ENCODE assay signal across 24 cellular contexts in the genomic region with DNA sequence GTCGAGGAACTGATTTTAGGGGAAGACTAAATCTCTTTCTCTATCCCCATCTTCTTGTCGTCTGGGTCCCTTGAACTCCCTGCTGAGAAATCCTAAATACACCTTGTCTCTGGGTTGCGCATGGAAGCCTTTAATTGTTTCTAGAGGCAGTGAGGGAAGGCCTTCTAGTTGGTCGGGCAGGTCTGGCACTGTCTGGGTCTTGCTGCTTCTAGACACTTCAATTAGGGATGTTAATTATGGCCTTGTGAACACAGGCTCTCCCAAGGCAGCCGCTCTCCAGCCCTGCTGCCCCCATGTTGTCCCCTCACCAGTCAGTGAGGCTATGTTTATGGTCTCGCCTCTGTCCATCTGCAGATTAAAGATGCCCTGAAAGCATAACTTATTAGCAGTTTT. TPM values are rescaled to one million over a fixed set of nuclear protein-coding genes. Genes with fewer than 3 reads are reported as not detected.
DNase-seq lines count a peak whose midpoint lies in the region; ATAC-seq, FAIRE-seq and TF ChIP-seq lines count a peak whose summit lies in the region.
"Had no signal": no experiment of that assay in that cellular context is flagged by ENCODE, and none has a peak within 500 bp of the region (broad histone marks: within the 10 kb centered on the region; RNA-seq: fewer than 3 reads in every experiment).

No MANE protein-coding gene starts in this region.

- BruUV-seq in HepG2 (replicated peaks; lab: Mats Ljungman, UMichigan): no TSS peak

- no peaks in the 10 kb centered on the region for H3K36me3 Mint-ChIP-seq in neural crest cell (ENCODE audit: low read depth)
- H3K36me3 Mint-ChIP-seq: natural killer cell treated with Interleukin-12 subunit alpha and Interleukin-12 subunit beta and Interleukin-15 and Interleukin-18, amount 100 ng/mL, for 72 hours had no signal

- peaks cover 72% of the 10 kb centered on the region for H3K4me1 Mint-ChIP-seq in neural crest cell
- H3K4me1 Mint-ChIP-seq: activated B cell treated with CpG ODN at 0.5 μM for 24 hours had no signal

- no peak overlapping the region for H2AFZ ChIP-seq in HepG2 (ENCODE audit: low read length)

- 0 out of 2 replicates have a peak, but pooled peaks cover 2% of the 10 kb centered on the region for H4K20me1 ChIP-seq in HepG2 (ENCODE audit: insufficient read depth, low read length)
- H4K20me1 ChIP-seq: BLaER1 had no signal

- H3K4me1 ChIP-seq in left ventricle myocardium inferior (peaks cover 74% of the 10 kb centered on the region), heart right ventricle (peaks cover 0 to 90% (median 39%) of the 10 kb centered on the region in 9 donors), endocrine pancreas (ENCODE audit: control insufficient read depth, insufficient read depth, low read length) (peaks cover 15% of the 10 kb centered on the region), upper lobe of left lung (peaks cover 59 to 75% (median 66%) of the 10 kb centered on the region in 4 donors), HepG2 (ENCODE audit: insufficient read depth, low read length) (peaks cover 90% of the 10 kb centered on the region), right lobe of liver (peaks cover 0 to 23% (median 14%) of the 10 kb centered on the region in 4 donors)

- in situ Hi-C loops in HepG2 (cut with HindIII; ENCODE audit: extremely low pct_ligation_motif_present, low pct_unique_long_range_greater_than_20kb): no loop called here

- TF ChIP-seq EP300 in upper lobe of left lung (IDR thresholded peaks at IDR 0.05): no peak
- TF ChIP-seq EP300 in HepG2 (IDR thresholded peaks at IDR 0.05; ENCODE audit: low read depth in 2 of 2, low read length in 2 of 2): no peak
- no peak for TF ChIP-seq EP300 in HepG2 (CRISPR knock-in tag; IDR thresholded peaks at IDR 0.05; ENCODE audit: borderline replicate concordance)

- CTCF ChIA-PET in HepG2 (lab: Yijun Ruan, JAX; ENCODE audit: low intra/inter-chr PET ratio, low total read pairs): no interaction called here

- H3K4me3 ChIP-seq in left ventricle myocardium inferior (no peak overlapping the region), heart right ventricle (no peak overlapping the region), endocrine pancreas (ENCODE audit: control insufficient read depth, insufficient read depth, low read length) (peak overlapping the region; percentile 45), upper lobe of left lung (no peak overlapping the region), HepG2 (replicated peaks in 1 of 3; ENCODE audit: insufficient read depth in 1 of 3, low read depth in 2 of 3, low read length in 3 of 3) (no peak overlapping the region), right lobe of liver (no peak overlapping the region)
- H3K4me3 ChIP-seq: A549, BLaER1, colonic mucosa had no signal

- H3K9me3 ChIP-seq in left ventricle myocardium inferior (replicated peaks): no peaks in the 10 kb centered on the region
- no peaks in the 10 kb centered on the region for H3K9me3 ChIP-seq in heart right ventricle
- H3K9me3 ChIP-seq in endocrine pancreas (ENCODE audit: control insufficient read depth, low read length): no peaks in the 10 kb centered on the region
- H3K9me3 ChIP-seq in upper lobe of left lung: no peaks in the 10 kb centered on the region
- no peaks in the 10 kb centered on the region for H3K9me3 ChIP-seq in HepG2 (ENCODE audit: low read length)
- H3K9me3 ChIP-seq in right lobe of liver: no peaks in the 10 kb centered on the region
- H3K9me3 ChIP-seq: A549, BLaER1, Caco-2, colonic mucosa had no signal

- intact Hi-C loops in left ventricle myocardium inferior (cut with micrococcal nuclease): no loop called here
- intact Hi-C loops in heart right ventricle (cut with DNase I): loop anchor here in 1 of 10 donors (2.0 kb wide), 1 partner anchor 20 kb away; no protein-coding TSS in a partner anchor
- intact Hi-C loops in HepG2 (cut with micrococcal nuclease; ENCODE audit: unreplicated experiment): no loop called here
- intact Hi-C loops in right lobe of liver (cut with DNase I): no loop called here

- no peak for TF ChIP-seq RAD21 in HepG2 (CRISPR knock-in tag; IDR thresholded peaks at IDR 0.05)

- H3K9me3 Mint-ChIP-seq in neural crest cell: no peaks in the 10 kb centered on the region
- H3K9me3 Mint-ChIP-seq: activated B cell treated with CpG ODN at 0.5 μM for 24 hours; natural killer cell treated with Interleukin-12 subunit alpha and Interleukin-12 subunit beta and Interleukin-15 and Interleukin-18, amount 100 ng/mL, for 72 hours had no signal

- H3K27ac ChIP-seq in left ventricle myocardium inferior (replicated peaks) (peak overlapping the region; percentile 86), heart right ventricle (peak overlapping the region in 4 of 10 donors; percentile 22 to 62 (median 36)), upper lobe of left lung (peak overlapping the region in 3 of 4 donors; percentile 73 to 92 (median 92)), HepG2 (ENCODE audit: extremely low read length, insufficient read depth, low read length) (no peak overlapping the region), right lobe of liver (no peak overlapping the region)
- H3K27ac ChIP-seq: BLaER1, brain microvascular endothelial cell had no signal

- no peak for ATAC-seq in heart right ventricle
- no peak for ATAC-seq in upper lobe of left lung (ENCODE audit: low FRiP score in 2 of 2)
- ATAC-seq in HepG2: no peak
- no peak for ATAC-seq in right lobe of liver
- ATAC-seq: natural killer cell treated with Interleukin-12 subunit alpha and Interleukin-12 subunit beta and Interleukin-15 and Interleukin-18, amount 100 ng/mL, for 72 hours had no signal

- H3K36me3 ChIP-seq in left ventricle myocardium inferior (no peaks in the 10 kb centered on the region), heart right ventricle (no peaks in the 10 kb centered on the region), endocrine pancreas (ENCODE audit: control insufficient read depth, insufficient read depth, low read length) (no peaks in the 10 kb centered on the region), upper lobe of left lung (no peaks in the 10 kb centered on the region), HepG2 (replicated peaks in 1 of 2; ENCODE audit: control insufficient read depth in 1 of 2, insufficient read depth in 2 of 2, low read length in 2 of 2) (no peaks in the 10 kb centered on the region; a peak in 1 of 5 replicates), right lobe of liver (no peaks in the 10 kb centered on the region)
- H3K36me3 ChIP-seq: BLaER1, brain microvascular endothelial cell, colonic mucosa had no signal

- peak overlapping the region; percentile 72 for H3K4me3 Mint-ChIP-seq in neural crest cell
- H3K4me3 Mint-ChIP-seq: activated B cell treated with CpG ODN at 0.5 μM for 24 hours; natural killer cell treated with Interleukin-12 subunit alpha and Interleukin-12 subunit beta and Interleukin-15 and Interleukin-18, amount 100 ng/mL, for 72 hours had no signal

- H3K79me2 ChIP-seq in HepG2 (ENCODE audit: insufficient read depth, low read length): peaks cover 82% of the 10 kb centered on the region

- no peak for FAIRE-seq in HepG2 (lab: Jason Lieb, UNC)
- FAIRE-seq: A549, endometrium had no signal

- POLR2A ChIA-PET in HepG2 (lab: Yijun Ruan, JAX): interaction anchor here (1.2 kb wide), 1 partner anchor 22 kb away, joined by 3 read pairs; no protein-coding TSS in a partner anchor

- no peak overlapping the region for H3K4me2 ChIP-seq in HepG2 (ENCODE audit: low read depth, low read length)
- H3K4me2 ChIP-seq: A549, BLaER1 had no signal

- H3K27me3 ChIP-seq in left ventricle myocardium inferior (ENCODE audit: low read depth) (no peaks in the 10 kb centered on the region), heart right ventricle (no peaks in the 10 kb centered on the region), endocrine pancreas (ENCODE audit: control insufficient read depth, insufficient read depth, low read length) (no peaks in the 10 kb centered on the region), upper lobe of left lung (no peaks in the 10 kb centered on the region), HepG2 (ENCODE audit: control insufficient read depth in 1 of 2, insufficient read depth in 2 of 2, low read length in 2 of 2) (no peaks in the 10 kb centered on the region), right lobe of liver (no peaks in the 10 kb centered on the region)
- H3K27me3 ChIP-seq: BLaER1, brain microvascular endothelial cell, colonic mucosa had no signal

- TF ChIP-seq POLR2A in upper lobe of left lung (IDR thresholded peaks at IDR 0.05): no peak
- no peak for TF ChIP-seq POLR2A in HepG2 (IDR thresholded peaks at IDR 0.05; ENCODE audit: insufficient read depth in 1 of 2, low read depth in 2 of 2, low read length in 2 of 2)
- TF ChIP-seq POLR2A in right lobe of liver (IDR thresholded peaks at IDR 0.05): no peak

- H3K27ac Mint-ChIP-seq in neural crest cell (ENCODE audit: unreplicated experiment): peak overlapping the region; percentile 90
- H3K27ac Mint-ChIP-seq: activated B cell treated with CpG ODN at 0.5 μM for 24 hours; natural killer cell treated with Interleukin-12 subunit alpha and Interleukin-12 subunit beta and Interleukin-15 and Interleukin-18, amount 100 ng/mL, for 72 hours had no signal

- TF ChIP-seq CTCF in left ventricle myocardium inferior (IDR thresholded peaks at IDR 0.05; ENCODE audit: borderline replicate concordance) (no peak), heart right ventricle (IDR thresholded peaks at IDR 0.05) (no peak), neural crest cell (conservative IDR thresholded peaks at IDR 0.05) (no peak), upper lobe of left lung (IDR thresholded peaks at IDR 0.05) (no peak), HepG2 (CRISPR knock-in tag; IDR thresholded peaks at IDR 0.05) (no peak), right lobe of liver (IDR thresholded peaks at IDR 0.05) (no peak)

- no peak for DNase-seq in left ventricle myocardium inferior
- no peak for DNase-seq in heart right ventricle
- DNase-seq in neural crest cell (ENCODE audit: low read depth, low spot score): no peak
- no peak for DNase-seq in upper lobe of left lung
- no peak for DNase-seq in NCI-H774 (lab: John Stamatoyannopoulos, UW)
- DNase-seq in HepG2 (ENCODE audit: low spot score): no peak
- no peak for DNase-seq in right lobe of liver
- DNase-seq: activated B cell treated with CpG ODN at 0.5 μM for 24 hours; activated CD4-positive, alpha-beta T cell treated with anti-CD3 and anti-CD28 coated beads, Interleukin-2, amount 50 U/mL, for 48 hours; brain microvascular endothelial cell; Caco-2; colonic mucosa; GOT3; Karpas-422; midbrain; NCI-H2081; NCI-H510A treated with DMSO at 0.1 percent for 48 hours; stimulated activated CD4-positive, alpha-beta T cell treated with anti-CD3 and anti-CD28 coated beads, Interleukin-4, amount 100 ng/mL, for 24 hours; T-helper 9 cell had no signal

- H3K27me3 Mint-ChIP-seq in neural crest cell (ENCODE audit: low read depth): no peaks in the 10 kb centered on the region
- H3K27me3 Mint-ChIP-seq: natural killer cell treated with Interleukin-12 subunit alpha and Interleukin-12 subunit beta and Interleukin-15 and Interleukin-18, amount 100 ng/mL, for 72 hours had no signal

- H3K9ac ChIP-seq in endocrine pancreas (ENCODE audit: control insufficient read depth, insufficient read depth, low read length) (no peak overlapping the region), HepG2 (ENCODE audit: insufficient read depth, low read depth, low read length) (no peak overlapping the region)
- H3K9ac ChIP-seq: BLaER1 had no signal

- WGBS in heart right ventricle, 2 donors: 82% methylated on average over 6 of the region's 6 CpGs
- WGBS in upper lobe of left lung, 2 donors: 67 to 76% methylated on average over 6 of the region's 6 CpGs
- 94% methylated on average over 6 of the region's 6 CpGs for WGBS in HepG2 (ENCODE audit: low lambda C conversion rate)
- 67% methylated on average over 3 of the region's 6 CpGs for WGBS in right lobe of liver (ENCODE audit: insufficient coverage, low coverage, low lambda C conversion rate, missing lambda C conversion rate)

RNA-seq across cellular contexts. Expression of gene SOX13, which starts 22.3 kb away (rescaled TPM):
- total RNA-seq in left ventricle myocardium inferior (13.1 TPM), heart right ventricle (10 to 100 TPM in 8 of 10 donors, 1 to 10 TPM in 2; 7.3 to 18.6 (median 12.1) TPM), neural crest cell (60.9 and 64.4 TPM in 2 replicates), upper lobe of left lung (10 to 100 TPM; 33.8 to 76.5 (median 63.9) TPM), HepG2 (2016; rRNA removed; fragmentation: Illumina TruSeq; extraction: Trizol) (9.3 and 13.3 TPM in 2 replicates), right lobe of liver (10 to 100 TPM; 12.5 to 29.1 (median 17.1) TPM)
- polyA plus RNA-seq in heart right ventricle (10 to 100 TPM in 1 of 2 donors, 1 to 10 TPM in 1; 8.6 to 14.7 TPM), HepG2 (2011; rRNA removed) (15.8 and 19.0 TPM in 2 replicates)
- 19.4 and 23.0 TPM in 2 replicates for total RNA-seq in HepG2 (2016; cell fraction: cytosol; rRNA removed; fragmentation: Illumina TruSeq; extraction: Trizol; ENCODE audit: low read depth)
- 9.5 and 12.4 TPM in 2 replicates for total RNA-seq in HepG2 (2016; cell fraction: insoluble cytoplasmic fraction; rRNA removed; fragmentation: Illumina TruSeq; extraction: Trizol)
- total RNA-seq in HepG2 (2016; cell fraction: membrane; rRNA removed; fragmentation: Illumina TruSeq; extraction: Trizol): 7.5 and 8.0 TPM in 2 replicates
- total RNA-seq in HepG2 (2016; cell fraction: nucleus; rRNA removed; fragmentation: Illumina TruSeq; extraction: Trizol): 11.8 and 12.5 TPM in 2 replicates
- polyA plus RNA-seq in HepG2 (2011; cell fraction: cytosol; rRNA removed): 11.5 and 12.7 TPM in 2 replicates
- polyA plus RNA-seq in HepG2 (2011; cell fraction: nucleus; rRNA removed): 51.5 and 56.0 TPM in 2 replicates
- 12.2 and 14.5 TPM in 2 replicates for polyA plus RNA-seq in HepG2 (2012)
- polyA plus RNA-seq in HepG2 (2016; cell fraction: cytosol; fragmentation: Illumina TruSeq; extraction: Trizol; ENCODE audit: low read depth): 1.2 and 1.3 TPM in 2 replicates
- polyA plus RNA-seq in HepG2 (2016; cell fraction: insoluble cytoplasmic fraction; fragmentation: Illumina TruSeq; extraction: Trizol; ENCODE audit: low read depth): 12.0 and 16.7 TPM in 2 replicates
- 3.4 and 3.9 TPM in 2 replicates for polyA plus RNA-seq in HepG2 (2016; cell fraction: membrane; fragmentation: Illumina TruSeq; extraction: Trizol; ENCODE audit: low read depth)
- polyA plus RNA-seq in HepG2 (2016; cell fraction: nucleus; fragmentation: Illumina TruSeq; extraction: Trizol; ENCODE audit: insufficient read depth, low read depth): 29.9 and 34.7 TPM in 2 replicates
- polyA minus RNA-seq in HepG2 (2011; rRNA and poly(A)+ RNA removed; ENCODE audit: low replicate concordance): 50.6 and 65.9 TPM in 2 replicates
- 12.0 and 12.7 TPM in 2 replicates for polyA minus RNA-seq in HepG2 (2011; cell fraction: cytosol; rRNA and poly(A)+ RNA removed)
- 40.8 and 41.1 TPM in 2 replicates for polyA minus RNA-seq in HepG2 (2011; cell fraction: nucleus; rRNA and poly(A)+ RNA removed)
- total RNA-seq: activated B cell treated with CpG ODN at 0.5 μM for 24 hours had no signal

RNA-seq across cellular contexts. Expression of gene ETNK2, which starts 56.6 kb away (rescaled TPM):
- total RNA-seq in left ventricle myocardium inferior: 4.4 TPM
- 1 to 10 TPM in 8 of 10 donors, under 1 TPM in 2; 0.47 to 5.2 (median 2.3) TPM for total RNA-seq in heart right ventricle
- 1 to 10 TPM; 1.1 to 4.2 TPM for polyA plus RNA-seq in heart right ventricle
- 12.1 and 14.5 TPM in 2 replicates for total RNA-seq in neural crest cell
- total RNA-seq in upper lobe of left lung: 1 to 10 TPM in 5 of 6 donors, not detected in 1; 3.2 to 8.9 (median 6.0) TPM
- total RNA-seq in HepG2 (2016; rRNA removed; fragmentation: Illumina TruSeq; extraction: Trizol): 35.3 and 42.8 TPM in 2 replicates
- 44.9 and 55.4 TPM in 2 replicates for total RNA-seq in HepG2 (2016; cell fraction: cytosol; rRNA removed; fragmentation: Illumina TruSeq; extraction: Trizol; ENCODE audit: low read depth)
- total RNA-seq in HepG2 (2016; cell fraction: insoluble cytoplasmic fraction; rRNA removed; fragmentation: Illumina TruSeq; extraction: Trizol): 31.7 and 40.5 TPM in 2 replicates
- total RNA-seq in HepG2 (2016; cell fraction: membrane; rRNA removed; fragmentation: Illumina TruSeq; extraction: Trizol): 91.7 and 102 TPM in 2 replicates
- 18.1 and 22.1 TPM in 2 replicates for total RNA-seq in HepG2 (2016; cell fraction: nucleus; rRNA removed; fragmentation: Illumina TruSeq; extraction: Trizol)
- 15.5 and 23.4 TPM in 2 replicates for polyA plus RNA-seq in HepG2 (2011; rRNA removed)
- 13.9 and 23.8 TPM in 2 replicates for polyA plus RNA-seq in HepG2 (2011; cell fraction: cytosol; rRNA removed)
- 5.6 and 10.0 TPM in 2 replicates for polyA plus RNA-seq in HepG2 (2011; cell fraction: nucleus; rRNA removed)
- polyA plus RNA-seq in HepG2 (2012): 18.2 and 18.3 TPM in 2 replicates
- 63.9 and 73.6 TPM in 2 replicates for polyA plus RNA-seq in HepG2 (2016; cell fraction: cytosol; fragmentation: Illumina TruSeq; extraction: Trizol; ENCODE audit: low read depth)
- 38.8 and 47.8 TPM in 2 replicates for polyA plus RNA-seq in HepG2 (2016; cell fraction: insoluble cytoplasmic fraction; fragmentation: Illumina TruSeq; extraction: Trizol; ENCODE audit: low read depth)
- 98.0 and 100 TPM in 2 replicates for polyA plus RNA-seq in HepG2 (2016; cell fraction: membrane; fragmentation: Illumina TruSeq; extraction: Trizol; ENCODE audit: low read depth)
- 24.8 and 26.8 TPM in 2 replicates for polyA plus RNA-seq in HepG2 (2016; cell fraction: nucleus; fragmentation: Illumina TruSeq; extraction: Trizol; ENCODE audit: insufficient read depth, low read depth)
- polyA minus RNA-seq in HepG2 (2011; rRNA and poly(A)+ RNA removed; ENCODE audit: low replicate concordance): 1.9 and 16.9 TPM in 2 replicates
- polyA minus RNA-seq in HepG2 (2011; cell fraction: cytosol; rRNA and poly(A)+ RNA removed): 6.6 and 10.3 TPM in 2 replicates
- 4.9 and 9.0 TPM in 2 replicates for polyA minus RNA-seq in HepG2 (2011; cell fraction: nucleus; rRNA and poly(A)+ RNA removed)
- 100 to 1,000 TPM in 3 of 6 experiments, 10 to 100 TPM in 3; 30.9 to 231 (median 98.9) TPM for total RNA-seq in right lobe of liver

Comparison
In these comparisons a context has a peak if more than half of its experiments do, and no peak if none do; other contexts are left out.
1. H3K27ac ChIP-seq: peak in left ventricle myocardium inferior (single experiment) and upper lobe of left lung (3 of 4); none in HepG2 (single experiment) and right lobe of liver (0 of 3).